1 cellular context compared by ENCODE assay signal in genomic region chr20:35662541-35662940, GRCh38.
TF ChIP-seq lines count a peak whose summit lies in the region.

No MANE protein-coding gene starts in this region.

TF ChIP-seq in H1, 55 proteins besides CTCF, POLR2A, EP300 and RAD21:
- no peak for TF ChIP-seq MAX (IDR thresholded peaks at IDR 0.05)
